In the genomic region with DNA sequence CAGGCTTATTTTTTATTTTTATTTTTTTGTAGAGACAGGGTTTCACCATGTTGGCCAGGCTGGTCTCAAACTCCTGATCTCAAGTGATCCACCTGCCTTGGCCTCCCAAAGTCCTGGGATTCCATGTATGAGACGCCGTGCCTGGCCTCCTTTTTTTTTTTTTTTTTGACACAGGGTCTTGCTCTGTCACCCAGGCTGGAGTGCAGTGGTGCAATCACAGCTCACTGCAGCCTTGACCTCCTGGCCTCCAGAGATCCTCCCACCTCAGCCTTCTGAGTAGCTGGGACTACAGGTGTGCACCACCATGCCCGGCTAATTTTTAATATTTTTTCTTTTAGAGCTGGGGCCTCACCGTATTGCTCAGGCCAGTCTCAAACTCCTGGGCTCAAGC, we compare ENCODE assay signal across 8 cellular contexts.
A peak's percentile ranks its signal among the peaks of the same experiment; 100 is the strongest.
DNase-seq lines count a peak whose midpoint lies in the region; ATAC-seq and TF ChIP-seq lines count a peak whose summit lies in the region.
"Not testable (repeated sequence)": the region's sequence is repeated elsewhere in the genome, so short reads cannot be mapped to it uniquely, and the experiment has no call there.

No MANE protein-coding gene starts in this region.

- ATAC-seq in activated T-helper 17 cell treated with anti-CD3 and anti-CD28 coated beads, Interleukin-2, amount 50 U/mL, for 72 hours (replicated peaks); heart right ventricle: not testable (repeated sequence)

- H3K9me3 ChIP-seq in GM23248 (ENCODE audit: low read depth); Peyer's patch; heart right ventricle; muscle layer of duodenum (ENCODE audit: control insufficient read depth in 1 of 2, low read length in 2 of 2); skeletal muscle satellite cell (replicated peaks; ENCODE audit: low read length); vagina: not testable (repeated sequence)

- intact Hi-C loops in heart right ventricle (cut with DNase I) = loop anchor here in 9 of 10 donors (1.0 to 5.0 kb wide), 7 partner anchors 34 to 66 kb away; a partner anchor contains a TSS
- intact Hi-C loops in vagina (cut with DNase I) = not testable (repeated sequence)

- H3K27ac ChIP-seq in GM23248 (peak overlapping the region; percentile 98), Peyer's patch (peak overlapping the region; percentile 73 to 92 (median 82)), cingulate gyrus (ENCODE audit: low read depth, low read length) (peak overlapping the region; percentile 97), heart right ventricle (peak overlapping the region; percentile 83 to 97 (median 93)), muscle layer of duodenum (ENCODE audit: low read length) (peak overlapping the region; percentile 74), vagina (peak overlapping the region; percentile 74)

- H3F3A ChIP-seq in GM23248 (ENCODE audit: insufficient read depth) = peaks cover 38% of the 10 kb centered on the region

- H3K4me3 ChIP-seq in GM23248 = peak overlapping the region; percentile 53; the same call in 1 of the 2 replicates
- H3K4me3 ChIP-seq in Peyer's patch = peak overlapping the region in 2 of 4 donors; percentile 30 to 33
- H3K4me3 ChIP-seq in heart right ventricle = peak overlapping the region in 8 of 10 donors; percentile 8 to 40 (median 30)
- peak overlapping the region in 1 of 2 donors; percentile 49 for H3K4me3 ChIP-seq in muscle layer of duodenum (ENCODE audit: low read depth in 1 of 2, low read length in 2 of 2)
- H3K4me3 ChIP-seq in skeletal muscle satellite cell (ENCODE audit: low read length) = peak overlapping the region; percentile 51
- H3K4me3 ChIP-seq in vagina = peak overlapping the region; percentile 18 to 20

- not testable (repeated sequence) for H3K27ac Mint-ChIP-seq in activated T-helper 17 cell treated with anti-CD3 and anti-CD28 coated beads, Interleukin-2, amount 50 U/mL, for 72 hours

- in situ Hi-C loops in GM23248 (cut with MboI) = not testable (repeated sequence)

- not testable (repeated sequence) for TF ChIP-seq POLR2A in Peyer's patch (IDR thresholded peaks at IDR 0.05); vagina (IDR thresholded peaks at IDR 0.05)

- H4K20me1 ChIP-seq in GM23248 (ENCODE audit: insufficient read depth) = not testable (repeated sequence)

- H3K4me2 ChIP-seq in GM23248 (ENCODE audit: unreplicated experiment) = peak overlapping the region; percentile 80
- peak overlapping the region; percentile 75 for H3K4me2 ChIP-seq in skeletal muscle satellite cell (ENCODE audit: low read length)

- 0 out of 2 replicates have a peak overlapping the region, but pooled peaks have one; percentile 20 for H2AFZ ChIP-seq in GM23248

- DNase-seq in GM23248; Peyer's patch; heart right ventricle; vagina (ENCODE audit: extremely low spot score in 2 of 2): not testable (repeated sequence)

- 0 to 2% methylated on average over 4 of the region's 4 CpGs for WGBS in GM23248 (ENCODE audit: low coverage in 1 of 2, low lambda C conversion rate in 2 of 2, missing lambda C conversion rate in 2 of 2), 2 experiments
- 14 to 37% methylated on average over 4 of the region's 4 CpGs for WGBS in heart right ventricle, 2 donors

- H3K27me3 ChIP-seq in GM23248 (replicated peaks; ENCODE audit: insufficient read depth); Peyer's patch; heart right ventricle; muscle layer of duodenum (ENCODE audit: low read depth, low read length); skeletal muscle satellite cell (ENCODE audit: control insufficient read depth, insufficient read depth, low read length); vagina: not testable (repeated sequence)

- H3K27me3 Mint-ChIP-seq in activated T-helper 17 cell treated with anti-CD3 and anti-CD28 coated beads, Interleukin-2, amount 50 U/mL, for 72 hours = not testable (repeated sequence)

- H3K36me3 ChIP-seq in GM23248 (ENCODE audit: low read depth); Peyer's patch; heart right ventricle; muscle layer of duodenum (ENCODE audit: control insufficient read depth in 1 of 2, insufficient read depth in 2 of 2, low read length in 2 of 2); skeletal muscle satellite cell (ENCODE audit: insufficient read depth, low read length); vagina: not testable (repeated sequence)

- not testable (repeated sequence) for H3K36me3 Mint-ChIP-seq in activated T-helper 17 cell treated with anti-CD3 and anti-CD28 coated beads, Interleukin-2, amount 50 U/mL, for 72 hours (ENCODE audit: low read depth)

- H3K4me3 Mint-ChIP-seq in activated T-helper 17 cell treated with anti-CD3 and anti-CD28 coated beads, Interleukin-2, amount 50 U/mL, for 72 hours = peak overlapping the region; percentile 68

- H3K4me1 ChIP-seq in GM23248 (ENCODE audit: insufficient read depth) (peaks cover 49% of the 10 kb centered on the region), Peyer's patch (peaks cover 0 to 62% (median 14%) of the 10 kb centered on the region in 4 donors), heart right ventricle (peaks cover 35 to 80% (median 74%) of the 10 kb centered on the region in 9 donors), muscle layer of duodenum (ENCODE audit: control insufficient read depth in 1 of 2, insufficient read depth in 2 of 2, low read length in 2 of 2) (peaks cover 13 to 38% of the 10 kb centered on the region in 2 donors), skeletal muscle satellite cell (ENCODE audit: control insufficient read depth, insufficient read depth, low read length) (peaks cover 69% of the 10 kb centered on the region), vagina (peaks cover 74% of the 10 kb centered on the region)

- not testable (repeated sequence) for H3K79me2 ChIP-seq in GM23248 (ENCODE audit: insufficient read depth)

- not testable (repeated sequence) for H3K9me3 Mint-ChIP-seq in activated T-helper 17 cell treated with anti-CD3 and anti-CD28 coated beads, Interleukin-2, amount 50 U/mL, for 72 hours

- peak overlapping the region; percentile 86 for H3K9ac ChIP-seq in GM23248
- H3K9ac ChIP-seq in skeletal muscle satellite cell (ENCODE audit: low read depth, low read length) = peak overlapping the region; percentile 92

- TF ChIP-seq CTCF in Peyer's patch (IDR thresholded peaks at IDR 0.05); heart right ventricle (IDR thresholded peaks at IDR 0.05); vagina (IDR thresholded peaks at IDR 0.05): not testable (repeated sequence)

- not testable (repeated sequence) for H3K9me2 ChIP-seq in GM23248 (ENCODE audit: insufficient read depth)

- not testable (repeated sequence) for H3K4me1 Mint-ChIP-seq in activated T-helper 17 cell treated with anti-CD3 and anti-CD28 coated beads, Interleukin-2, amount 50 U/mL, for 72 hours
